ENCODE assay signal across 9 cellular contexts in genomic region chr5:146088098-146088497, GRCh38. TPM values are rescaled to one million over a fixed set of nuclear protein-coding genes. Genes with fewer than 3 reads are reported as not detected.
"Had no signal": no experiment of that assay in that cellular context is flagged by ENCODE, and none has a peak within 500 bp of the region (broad histone marks: within the 10 kb centered on the region; RNA-seq: fewer than 3 reads in every experiment).

No MANE protein-coding gene starts in this region.

- DNase-seq: H9, HCEC 1CT, HFFc6 had no signal

- H3K27ac ChIP-seq: HL-60 had no signal

- H2AFZ ChIP-seq: GM23338 had no signal

- H3K4me3 ChIP-seq: GM23338 had no signal

- H3K4me2 ChIP-seq: GM23338 had no signal

RNA-seq across cellular contexts. Expression of gene PLAC8L1, which starts 17.3 kb away (rescaled TPM):
- total RNA-seq: GM23338, H1, HepG2, HT1080 had no signal
- polyA plus RNA-seq: IgD-negative memory B cell had no signal
